ENCODE assay signal across 24 cellular contexts in genomic region chr11:44940424-44940823, GRCh38. TPM values are rescaled to one million over a fixed set of nuclear protein-coding genes. Genes with fewer than 3 reads are reported as not detected.
DNase-seq lines count a peak whose midpoint lies in the region; ATAC-seq and TF ChIP-seq lines count a peak whose summit lies in the region.
"Had no signal": no experiment of that assay in that cellular context is flagged by ENCODE, and none has a peak within 500 bp of the region (broad histone marks: within the 10 kb centered on the region; RNA-seq: fewer than 3 reads in every experiment).

No MANE protein-coding gene starts in this region.

- H3K4me1 ChIP-seq in fibroblast of lung (ENCODE audit: control insufficient read depth, extremely low read depth, insufficient read depth, low read length) (peaks cover 8% of the 10 kb centered on the region), subcutaneous abdominal adipose tissue (ENCODE audit: control insufficient read depth in 5 of 5, insufficient read depth in 5 of 5, low read length in 5 of 5) (peaks cover 19 to 75% (median 60%) of the 10 kb centered on the region in 5 donors), SJCRH30 (0 out of 2 replicates have a peak, but pooled peaks cover 3% of the 10 kb centered on the region)

- no peaks in the 10 kb centered on the region for H3K9me3 Mint-ChIP-seq in neural crest cell
- H3K9me3 Mint-ChIP-seq: activated B cell treated with CpG ODN at 0.5 μM for 24 hours; activated T-cell treated with anti-CD3 and anti-CD28 coated beads, Interleukin-2, amount 50 U/mL, for 4 hours; HFFc6 had no signal

- intact Hi-C loops in Right ventricle myocardium inferior (cut with DNase I), result no loop called here
- intact Hi-C loops in cardiac septum (cut with DNase I), result no loop called here

- H3K4me2 ChIP-seq in fibroblast of lung (ENCODE audit: extremely low read depth, insufficient read depth, low read length), result no peak overlapping the region
- H3K4me2 ChIP-seq: GM23338 had no signal

- H3K9me3 ChIP-seq in fibroblast of lung (ENCODE audit: control insufficient read depth, insufficient read depth, low read depth, low read length) (no peaks in the 10 kb centered on the region), subcutaneous abdominal adipose tissue (ENCODE audit: control insufficient read depth in 5 of 5, low read length in 5 of 5) (no peaks in the 10 kb centered on the region), SJCRH30 (replicated peaks) (no peaks in the 10 kb centered on the region)
- H3K9me3 ChIP-seq: upper lobe of right lung had no signal

- H3K79me2 ChIP-seq in fibroblast of lung (ENCODE audit: control insufficient read depth, insufficient read depth, low read length), result peaks cover 43% of the 10 kb centered on the region

- DNase-seq in Right ventricle myocardium inferior (ENCODE audit: missing footprints), result no peak
- DNase-seq in cardiac septum (ENCODE audit: low spot score), result no peak
- no peak for DNase-seq in fibroblast of lung (ENCODE audit: low read depth in 2 of 2)
- no peak for DNase-seq in neural crest cell (ENCODE audit: low read depth, low spot score)
- no peak for DNase-seq in NCI-H1417 (lab: John Stamatoyannopoulos, UW)
- DNase-seq in midbrain (lab: John Stamatoyannopoulos, UW), result no peak
- no peak for DNase-seq in SJCRH30
- DNase-seq: activated B cell treated with CpG ODN at 0.5 μM for 24 hours; activated CD4-positive, alpha-beta T cell treated with anti-CD3 and anti-CD28 coated beads, Interleukin-2, amount 50 U/mL, for 1 hour; activated gamma-delta T cell treated with Interleukin-2 at 50 U/mL for 16 hours; activated T-cell treated with anti-CD3 and anti-CD28 coated beads, Interleukin-2, amount 50 U/mL, for 4 hours; DMS79; HFFc6; kidney; NCI-H526; stimulated activated CD4-positive, alpha-beta T cell treated with anti-CD3 and anti-CD28 coated beads, Interleukin-2, amount 100 ng/mL, for 24 hours; upper lobe of right lung had no signal

- peaks cover 6% of the 10 kb centered on the region for H3K36me3 Mint-ChIP-seq in neural crest cell (ENCODE audit: low read depth)

- peak overlapping the region; percentile 68 for H3K4me3 Mint-ChIP-seq in neural crest cell
- H3K4me3 Mint-ChIP-seq: activated T-cell treated with anti-CD3 and anti-CD28 coated beads, Interleukin-2, amount 50 U/mL, for 4 hours; B cell; GM23338; HFFc6 had no signal

- H3K27ac ChIP-seq in fibroblast of lung (ENCODE audit: insufficient read depth, low read length) (peak overlapping the region; percentile 10), subcutaneous abdominal adipose tissue (ENCODE audit: low read depth, low read length) (peak overlapping the region; percentile 63), SJCRH30 (no peak overlapping the region)
- H3K27ac ChIP-seq: upper lobe of right lung had no signal

- H2AFZ ChIP-seq in fibroblast of lung (ENCODE audit: low read length), result no peak overlapping the region
- H2AFZ ChIP-seq: GM23338 had no signal

- no peak overlapping the region for H3K9ac ChIP-seq in fibroblast of lung (ENCODE audit: insufficient read depth, low read length)
- H3K9ac ChIP-seq in subcutaneous abdominal adipose tissue (ENCODE audit: low read length in 5 of 5), result no peak overlapping the region

- peaks cover 4% of the 10 kb centered on the region for H3K36me3 ChIP-seq in fibroblast of lung (ENCODE audit: control insufficient read depth, insufficient read depth, low read length)
- H3K36me3 ChIP-seq in subcutaneous abdominal adipose tissue (ENCODE audit: control insufficient read depth in 5 of 5, insufficient read depth in 5 of 5, low read length in 5 of 5), result peaks cover 0 to 23% (median 17%) of the 10 kb centered on the region in 5 donors
- no peaks in the 10 kb centered on the region for H3K36me3 ChIP-seq in SJCRH30

- H4K20me1 ChIP-seq in fibroblast of lung (ENCODE audit: control insufficient read depth, extremely low read depth, insufficient read depth, low read length), result no peaks in the 10 kb centered on the region

- H3K4me1 Mint-ChIP-seq in neural crest cell, result peaks cover 44% of the 10 kb centered on the region

- H3K27me3 ChIP-seq in fibroblast of lung (ENCODE audit: control insufficient read depth, insufficient read depth, low read length), result no peaks in the 10 kb centered on the region
- peaks cover 0 to 11% (median 0%) of the 10 kb centered on the region in 5 donors for H3K27me3 ChIP-seq in subcutaneous abdominal adipose tissue (ENCODE audit: control insufficient read depth in 5 of 5, insufficient read depth in 4 of 5, low read length in 5 of 5)
- no peaks in the 10 kb centered on the region for H3K27me3 ChIP-seq in SJCRH30
- H3K27me3 ChIP-seq: upper lobe of right lung had no signal

- H3K27ac Mint-ChIP-seq in neural crest cell (ENCODE audit: unreplicated experiment), result peak overlapping the region; percentile 29
- H3K27ac Mint-ChIP-seq: HFFc6 had no signal

- H3K27me3 Mint-ChIP-seq in neural crest cell (ENCODE audit: low read depth), result peaks cover 3% of the 10 kb centered on the region
- H3K27me3 Mint-ChIP-seq: activated B cell treated with CpG ODN at 0.5 μM for 24 hours, B cell, progenitor cell of endocrine pancreas had no signal

- TF ChIP-seq CTCF in fibroblast of lung (conservative IDR thresholded peaks at IDR 0.05 in 1 of 2, IDR thresholded peaks at IDR 0.05 in 1 of 2; ENCODE audit: low read depth in 1 of 2, low read length in 2 of 2) (no peak), neural crest cell (conservative IDR thresholded peaks at IDR 0.05) (no peak)

- no peak overlapping the region for H3K4me3 ChIP-seq in fibroblast of lung (replicated peaks in 1 of 4; ENCODE audit: control extremely low read depth in 1 of 4, insufficient read depth in 1 of 4, low read depth in 3 of 4, low read length in 4 of 4)
- H3K4me3 ChIP-seq in subcutaneous abdominal adipose tissue (ENCODE audit: low read depth in 1 of 5, low read length in 5 of 5), result peak overlapping the region in 2 of 5 donors; percentile 1 to 12
- no peak overlapping the region for H3K4me3 ChIP-seq in SJCRH30
- H3K4me3 ChIP-seq: GM23338, lung, skin epidermis, upper lobe of right lung had no signal

- ATAC-seq in Right ventricle myocardium inferior, result peak; percentile 46
- ATAC-seq: activated T-cell treated with anti-CD3 and anti-CD28 coated beads, Interleukin-2, amount 50 U/mL, for 4 hours; Panc1 had no signal

RNA-seq across cellular contexts. Expression of gene TP53I11, which starts 10.3 kb away (rescaled TPM):
- total RNA-seq in Right ventricle myocardium inferior (59.1 TPM), cardiac septum (38.4 TPM), fibroblast of lung (19.5 and 54.0 TPM in 2 replicates), neural crest cell (83.6 and 85.6 TPM in 2 replicates)
- polyA plus RNA-seq in fibroblast of lung, result 14.8 and 53.2 TPM in 2 replicates
- polyA plus RNA-seq in fibroblast of lung (2012), result 100 and 451 TPM in 2 replicates
- polyA minus RNA-seq in fibroblast of lung (ENCODE audit: low replicate concordance), result 183 and 753 TPM in 2 replicates
- total RNA-seq in SJCRH30 (2014; rRNA removed; shearing (Covaris generic)), result 13.4 and 14.7 TPM in 2 replicates
